Comparison of ENCODE assay signal across 18 cellular contexts in genomic region chr13:20415694-20416107, GRCh38.
"Had no signal": no experiment of that assay in that cellular context is flagged by ENCODE, and none has a peak within 500 bp of the region (broad histone marks: within the 10 kb centered on the region; RNA-seq: fewer than 3 reads in every experiment).

No MANE protein-coding gene starts in this region.

- H3K27me3 ChIP-seq: dorsolateral prefrontal cortex, gastroesophageal sphincter, pancreas, tibial artery had no signal

- ATAC-seq: gastroesophageal sphincter; left cardiac atrium; naive thymus-derived CD4-positive, alpha-beta T cell; pancreas; stimulated activated effector memory CD8-positive, alpha-beta T cell treated with anti-CD3 and anti-CD28 coated beads, Interleukin-12 subunit alpha, Interleukin-12 subunit beta, amount 100 ng/mL, for 72 hours; stimulated activated naive CD8-positive, alpha-beta T cell treated with anti-CD3 and anti-CD28 coated beads, Interleukin-15, Interleukin-2, amounts not matched to agents 100 U/mL and 50 U/mL, for 24 hours had no signal

- H3K4me3 Mint-ChIP-seq: central memory CD8-positive, alpha-beta T cell; immature natural killer cell; naive thymus-derived CD4-positive, alpha-beta T cell; stimulated activated effector memory CD8-positive, alpha-beta T cell treated with anti-CD3 and anti-CD28 coated beads, Interleukin-12 subunit alpha, Interleukin-12 subunit beta, amount 100 ng/mL, for 72 hours had no signal

- H3K4me1 ChIP-seq: left ventricle myocardium inferior, prostate gland had no signal

- H3K9me3 ChIP-seq: gastroesophageal sphincter, left ventricle myocardium inferior, pancreas, prostate gland, tibial artery had no signal

- H3K36me3 ChIP-seq: left ventricle myocardium inferior, pancreas, prostate gland, tibial artery had no signal

- H3K9me3 Mint-ChIP-seq: central memory CD8-positive, alpha-beta T cell had no signal

- H3K27ac ChIP-seq: gastroesophageal sphincter, left ventricle myocardium inferior, pancreas, prostate gland had no signal

- H3K27ac Mint-ChIP-seq: stimulated activated effector memory CD8-positive, alpha-beta T cell treated with anti-CD3 and anti-CD28 coated beads, Interleukin-12 subunit alpha, Interleukin-12 subunit beta, amount 100 ng/mL, for 72 hours had no signal

- H3K27me3 Mint-ChIP-seq: central memory CD8-positive, alpha-beta T cell; naive thymus-derived CD4-positive, alpha-beta T cell had no signal

- DNase-seq: cortex of kidney; dorsolateral prefrontal cortex; effector CD8-positive, alpha-beta T cell; immature natural killer cell; kidney; left cardiac atrium; left ventricle myocardium inferior; mesendoderm; naive thymus-derived CD4-positive, alpha-beta T cell; pancreas; stimulated activated CD4-positive, alpha-beta T cell treated with anti-CD3 and anti-CD28 coated beads, Interleukin-4, amount 100 ng/mL, for 1 hour; stimulated activated CD8-positive, alpha-beta memory T cell treated with anti-CD3 and anti-CD28 coated beads, Interleukin-4, amount 100 ng/mL, for 48 hours; stimulated activated naive CD8-positive, alpha-beta T cell treated with anti-CD3 and anti-CD28 coated beads, Interleukin-15, Interleukin-2, amounts not matched to agents 100 U/mL and 50 U/mL, for 24 hours; tibial artery had no signal

- H3K4me3 ChIP-seq: dorsolateral prefrontal cortex, gastroesophageal sphincter, left ventricle myocardium inferior, pancreas, prostate gland, tibial artery had no signal
